Comparison of ENCODE assay signal across 1 cellular context in genomic region chr2:170339753-170340692, GRCh38.
TF ChIP-seq lines count a peak whose summit lies in the region.

No MANE protein-coding gene starts in this region.

TF ChIP-seq in GM23338, 12 proteins besides CTCF, POLR2A, EP300 and RAD21 (continued from another document):
- peak; percentile 36; the same call in 1 of the 2 replicates for TF ChIP-seq ZNF462 (CRISPR knock-in tag; IDR thresholded peaks at IDR 0.05)
